Comparison of ENCODE assay signal across 9 cellular contexts in the genomic region with DNA sequence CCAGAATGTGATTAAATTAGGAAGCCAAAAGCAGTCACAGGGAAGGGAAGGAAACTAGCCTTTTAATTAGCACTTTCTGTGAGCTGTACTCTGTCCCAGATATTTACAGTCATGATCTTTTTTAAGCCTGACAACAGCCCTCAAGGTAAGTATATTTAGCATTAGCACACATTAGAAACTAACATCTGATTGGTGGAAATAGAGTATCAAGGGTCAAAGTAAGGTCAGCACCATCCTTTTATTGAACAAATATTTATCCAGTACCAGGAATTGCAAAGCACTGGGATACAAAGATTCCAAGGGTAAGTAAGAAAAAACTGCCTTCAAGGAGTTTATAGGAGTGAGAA. TPM values are rescaled to one million over a fixed set of nuclear protein-coding genes. Genes with fewer than 3 reads are reported as not detected.
A peak's percentile ranks its signal among the peaks of the same experiment; 100 is the strongest.
DNase-seq lines count a peak whose midpoint lies in the region; ATAC-seq and TF ChIP-seq lines count a peak whose summit lies in the region.
"Had no signal": no experiment of that assay in that cellular context is flagged by ENCODE, and none has a peak within 500 bp of the region (broad histone marks: within the 10 kb centered on the region; RNA-seq: fewer than 3 reads in every experiment).

No MANE protein-coding gene starts in this region.

- peak overlapping the region; percentile 10 to 58 (median 45) for H3K4me3 ChIP-seq in right lobe of liver

- no peaks in the 10 kb centered on the region for H3K27me3 ChIP-seq in right lobe of liver

- ATAC-seq in GM18861 (IDR thresholded peaks at IDR 0.05; ENCODE audit: unreplicated experiment): peak; percentile 19
- peak; percentile 21 for ATAC-seq in HG02943 (IDR thresholded peaks at IDR 0.05; ENCODE audit: low read depth, unreplicated experiment)
- peak; percentile 83 to 89 (median 85) for ATAC-seq in right lobe of liver

- no peak for TF ChIP-seq CTCF in right lobe of liver (IDR thresholded peaks at IDR 0.05)

- H3K9me3 Mint-ChIP-seq in activated naive CD8-positive, alpha-beta T cell treated with anti-CD3 and anti-CD28 coated beads for 36 hours: peaks cover 3% of the 10 kb centered on the region

- intact Hi-C loops in right lobe of liver (cut with DNase I): no loop called here

- peaks cover 1% of the 10 kb centered on the region for H3K36me3 Mint-ChIP-seq in activated naive CD8-positive, alpha-beta T cell treated with anti-CD3 and anti-CD28 coated beads for 36 hours

- H3K27ac ChIP-seq in right lobe of liver: peak overlapping the region; percentile 73 to 95 (median 94)

- H3K27ac Mint-ChIP-seq in activated naive CD8-positive, alpha-beta T cell treated with anti-CD3 and anti-CD28 coated beads for 36 hours: peak overlapping the region; percentile 73

- no peaks in the 10 kb centered on the region for H3K9me3 ChIP-seq in right lobe of liver

- H3K27me3 Mint-ChIP-seq in activated naive CD8-positive, alpha-beta T cell treated with anti-CD3 and anti-CD28 coated beads for 36 hours: no peaks in the 10 kb centered on the region

- no peak for DNase-seq in activated naive CD8-positive, alpha-beta T cell treated with anti-CD3 and anti-CD28 coated beads for 36 hours
- DNase-seq in right lobe of liver: no peak
- DNase-seq in anterior cingulate cortex (lab: John Stamatoyannopoulos, UW): no peak
- DNase-seq in T1000 (lab: John Stamatoyannopoulos, UW): no peak
- DNase-seq in AG20443 (ENCODE audit: low spot score): no peak
- DNase-seq in Ammon's horn (ENCODE audit: low spot score): no peak

- no peak for TF ChIP-seq POLR2A in right lobe of liver (IDR thresholded peaks at IDR 0.05)

- H3K4me3 Mint-ChIP-seq in activated naive CD8-positive, alpha-beta T cell treated with anti-CD3 and anti-CD28 coated beads for 36 hours: peak overlapping the region; percentile 71

- H3K36me3 ChIP-seq in right lobe of liver: no peaks in the 10 kb centered on the region

- peaks cover 0 to 16% (median 0%) of the 10 kb centered on the region in 4 donors for H3K4me1 ChIP-seq in right lobe of liver

- peaks cover 20% of the 10 kb centered on the region for H3K4me1 Mint-ChIP-seq in activated naive CD8-positive, alpha-beta T cell treated with anti-CD3 and anti-CD28 coated beads for 36 hours

RNA-seq across cellular contexts. Expression of gene RPGRIP1, which starts 28.2 kb away (rescaled TPM):
- total RNA-seq in activated naive CD8-positive, alpha-beta T cell treated with anti-CD3 and anti-CD28 coated beads for 36 hours: under 1 TPM; 0.08 to 0.22 TPM
- total RNA-seq in right lobe of liver: 1 to 10 TPM in 3 of 6 experiments, under 1 TPM in 3; 0.22 to 1.8 (median 1.0) TPM
- total RNA-seq: M059J had no signal

RNA-seq across cellular contexts. Expression of gene HNRNPC, which starts 38.9 kb away (rescaled TPM):
- total RNA-seq in activated naive CD8-positive, alpha-beta T cell treated with anti-CD3 and anti-CD28 coated beads for 36 hours: 1,000 to 10,000 TPM; 1,256 to 1,302 TPM
- total RNA-seq in right lobe of liver: 100 to 1,000 TPM; 170 to 247 (median 229) TPM

Comparison
In these comparisons a context has a peak if more than half of its experiments do, and no peak if none do; other contexts are left out.
1. ATAC-seq: peak in every context shown above with its lines; median percentile 85 in right lobe of liver; 21 in HG02943; 19 in GM18861.
2. RNA of gene HNRNPC, which starts 38.9 kb away (total RNA-seq): 1,256 to 1,302 TPM in activated naive CD8-positive, alpha-beta T cell treated with anti-CD3 and anti-CD28 coated beads for 36 hours; 170 to 247 TPM in right lobe of liver; every median in the first group is over 4 times any median in the second.